Comparison of ENCODE assay signal across 8 cellular contexts in the genomic region with DNA sequence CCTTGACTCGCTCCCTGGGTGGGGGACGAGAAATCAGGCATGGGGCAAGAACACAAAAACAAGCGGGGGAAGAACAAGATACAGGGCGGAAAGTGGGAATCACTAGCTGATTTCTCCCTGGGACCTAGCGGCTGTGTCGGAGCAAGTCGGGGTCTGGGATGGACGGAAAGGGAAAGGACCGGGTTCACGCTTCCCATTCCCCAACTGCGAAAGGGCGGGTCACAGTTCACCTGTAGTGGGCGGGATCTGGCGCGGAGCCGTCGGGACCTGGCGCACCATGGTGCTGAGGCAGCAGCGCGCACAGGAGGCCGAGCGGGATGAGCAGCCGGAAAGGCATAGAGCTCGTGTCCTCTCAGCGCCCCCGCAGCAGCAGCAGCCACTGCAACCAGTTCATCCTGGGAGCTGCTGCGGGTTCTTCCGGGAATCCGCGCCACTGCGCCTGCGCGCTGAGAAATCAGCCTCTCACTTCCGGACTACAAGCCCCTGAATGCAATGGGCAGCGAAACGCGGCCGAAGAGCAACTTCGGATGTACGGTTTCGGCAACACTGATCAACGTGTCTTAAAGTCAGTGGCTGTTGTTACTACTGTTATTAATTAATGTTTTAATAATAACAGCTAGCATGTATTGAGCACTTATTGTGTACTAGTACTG. TPM values are rescaled to one million over a fixed set of nuclear protein-coding genes. Genes with fewer than 3 reads are reported as not detected.
DNase-seq lines count a peak whose midpoint lies in the region; ATAC-seq and TF ChIP-seq lines count a peak whose summit lies in the region.

A gene with protein sequence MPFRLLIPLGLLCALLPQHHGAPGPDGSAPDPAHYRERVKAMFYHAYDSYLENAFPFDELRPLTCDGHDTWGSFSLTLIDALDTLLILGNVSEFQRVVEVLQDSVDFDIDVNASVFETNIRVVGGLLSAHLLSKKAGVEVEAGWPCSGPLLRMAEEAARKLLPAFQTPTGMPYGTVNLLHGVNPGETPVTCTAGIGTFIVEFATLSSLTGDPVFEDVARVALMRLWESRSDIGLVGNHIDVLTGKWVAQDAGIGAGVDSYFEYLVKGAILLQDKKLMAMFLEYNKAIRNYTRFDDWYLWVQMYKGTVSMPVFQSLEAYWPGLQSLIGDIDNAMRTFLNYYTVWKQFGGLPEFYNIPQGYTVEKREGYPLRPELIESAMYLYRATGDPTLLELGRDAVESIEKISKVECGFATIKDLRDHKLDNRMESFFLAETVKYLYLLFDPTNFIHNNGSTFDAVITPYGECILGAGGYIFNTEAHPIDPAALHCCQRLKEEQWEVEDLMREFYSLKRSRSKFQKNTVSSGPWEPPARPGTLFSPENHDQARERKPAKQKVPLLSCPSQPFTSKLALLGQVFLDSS (minus strand): TSS at position 415 of the 653 bp plus-strand sequence. CDS start 78 bp downstream, at position 337.

- no peak for TF ChIP-seq EP300 in transverse colon (IDR thresholded peaks at IDR 0.05; ENCODE audit: low read depth)

- H3K27ac ChIP-seq in adipose tissue (ENCODE audit: low read depth, low read length) (peak within 1 kb of the TSS; percentile 13), heart left ventricle (peak within 1 kb of the TSS; percentile 18 to 88 (median 76)), transverse colon (peak within 1 kb of the TSS; percentile 81 to 93 (median 91))

- peak; percentile 79 for ATAC-seq in HG02852 (IDR thresholded peaks at IDR 0.05; ENCODE audit: unreplicated experiment)
- ATAC-seq in heart left ventricle, result peak; percentile 87 to 97 (median 96)

- H3K36me3 ChIP-seq in heart left ventricle, result peaks cover 0 to 30% (median 17%) of the 10 kb centered on the region in 9 donors
- peaks cover 0 to 6% (median 1%) of the 10 kb centered on the region in 4 donors for H3K36me3 ChIP-seq in transverse colon

- TF ChIP-seq POLR2A in heart left ventricle (IDR thresholded peaks at IDR 0.05) (peak in 1 of 2 donors; percentile 73), transverse colon (IDR thresholded peaks at IDR 0.05) (peak; percentile 68)

- TF ChIP-seq CTCF in GM12875 (IDR thresholded peaks at IDR 0.05; ENCODE audit: borderline replicate concordance, insufficient read depth, low read depth, low read length), result no peak
- no peak for TF ChIP-seq CTCF in heart left ventricle (IDR thresholded peaks at IDR 0.05)
- TF ChIP-seq CTCF in transverse colon (IDR thresholded peaks at IDR 0.05), result no peak

- H3K4me3 ChIP-seq in GM12875 (ENCODE audit: low read depth, low read length) (peak within 1 kb of the TSS; percentile 63), heart left ventricle (peak within 1 kb of the TSS; percentile 60 to 91 (median 75)), transverse colon (peak within 1 kb of the TSS; percentile 58 to 76 (median 70))

- intact Hi-C loops in heart left ventricle (cut with DNase I), result loop anchor here (1.0 to 10.0 kb wide), 12 partner anchors 25 to 288 kb away; a partner anchor contains a TSS
- intact Hi-C loops in transverse colon (cut with DNase I; ENCODE audit: low total_unique reads), result loop anchor here (1.0 to 10.0 kb wide), 3 partner anchors 61 to 298 kb away; a partner anchor contains a TSS

- H3K4me1 ChIP-seq in heart left ventricle, result peaks cover 0 to 45% (median 16%) of the 10 kb centered on the region in 12 donors
- H3K4me1 ChIP-seq in transverse colon, result peaks cover 7 to 22% (median 11%) of the 10 kb centered on the region in 4 donors

- DNase-seq in NCI-H146 treated with DMSO at 0.1 percent for 48 hours (lab: John Stamatoyannopoulos, UW; ENCODE audit: unreplicated experiment) (peak; percentile 88), T-helper 1 cell (peak; percentile 89 to 95 (median 91)), heart left ventricle (peak; percentile 93 to 98 (median 95)), pons (ENCODE audit: low spot score) (peak; percentile 93), transverse colon (peak; percentile 95)

- no peaks in the 10 kb centered on the region for H3K27me3 ChIP-seq in heart left ventricle
- H3K27me3 ChIP-seq in transverse colon, result no peaks in the 10 kb centered on the region

- in situ Hi-C loops in transverse colon (cut with MboI; ENCODE audit: low pct_ligation_motif_present in 1 of 4, low pct_unique_long_range_greater_than_20kb in 1 of 4, low sequenced_read_pairs in 3 of 4), result loop anchor here in 2 of 4 donors (10.0 to 25.0 kb wide), 2 partner anchors 118 to 290 kb away; a partner anchor contains a TSS

- H3K9me3 ChIP-seq in heart left ventricle (no peaks in the 10 kb centered on the region), transverse colon (no peaks in the 10 kb centered on the region)

- WGBS in adipose tissue, 3 donors, result 0% methylated on average over 42 of the region's 42 CpGs
- WGBS in heart left ventricle, 4 donors, result 0 to 1% (median 1%) methylated on average over 33 to 42 of the region's 42 CpGs
- 1% methylated on average over 28 of the region's 42 CpGs; no CpG with 5 or more reads in 1 of the 2 donors for WGBS in transverse colon (ENCODE audit: low coverage in 1 of 2), 2 donors

RNA-seq across cellular contexts. Expression of the gene that starts here (rescaled TPM):
- polyA plus RNA-seq in adipose tissue (10 to 100 TPM in 2 of 3 donors, 1 to 10 TPM in 1; 9.7 to 23.8 (median 23.3) TPM), heart left ventricle (10 to 100 TPM in 1 of 2 donors, 1 to 10 TPM in 1; 6.0 to 29.7 TPM)
- total RNA-seq in heart left ventricle (10 to 100 TPM in 8 of 9 donors, 1 to 10 TPM in 1; 9.5 to 30.3 (median 14.4) TPM), transverse colon (10 to 100 TPM; 23.0 to 55.9 (median 30.4) TPM)

Comparison
In these comparisons a context has a peak if more than half of its experiments do, and no peak if none do; other contexts are left out.
1. Peak in every context shown above with its lines: DNase-seq, ATAC-seq, H3K4me3 ChIP-seq and H3K27ac ChIP-seq.
2. H3K27ac ChIP-seq: peak in every context shown above with its lines; median percentile 91 in transverse colon; 76 in heart left ventricle; 13 in adipose tissue.